Comparison of ENCODE assay signal across 14 cellular contexts in the genomic region with DNA sequence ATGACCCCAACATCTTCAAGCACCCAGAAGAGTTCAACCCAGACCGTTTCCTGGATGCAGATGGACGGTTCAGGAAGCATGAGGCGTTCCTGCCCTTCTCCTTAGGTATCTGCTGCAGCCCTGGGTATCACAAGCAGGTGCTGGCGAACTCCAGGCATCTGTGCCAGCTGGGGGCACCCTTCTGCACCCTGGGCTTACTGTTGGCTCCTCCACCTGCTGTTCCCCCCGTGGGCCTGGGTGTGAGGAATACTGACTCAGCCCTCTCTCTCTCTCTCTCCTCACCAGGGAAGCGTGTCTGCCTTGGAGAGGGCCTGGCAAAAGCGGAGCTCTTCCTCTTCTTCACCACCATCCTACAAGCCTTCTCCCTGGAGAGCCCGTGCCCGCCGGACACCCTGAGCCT. TPM values are rescaled to one million over a fixed set of nuclear protein-coding genes. Genes with fewer than 3 reads are reported as not detected.
DNase-seq lines count a peak whose midpoint lies in the region; ATAC-seq and TF ChIP-seq lines count a peak whose summit lies in the region.
"Had no signal": no experiment of that assay in that cellular context is flagged by ENCODE, and none has a peak within 500 bp of the region (broad histone marks: within the 10 kb centered on the region; RNA-seq: fewer than 3 reads in every experiment).

No MANE protein-coding gene starts in this region.

- H3K4me1 ChIP-seq in left ventricle myocardium inferior (peaks cover 6% of the 10 kb centered on the region), OCI-LY1 (ENCODE audit: insufficient read depth, low read length, severe bottlenecking) (no peaks in the 10 kb centered on the region), tibial artery (peaks cover 0 to 20% (median 11%) of the 10 kb centered on the region in 4 donors)

- H3K27me3 ChIP-seq in left ventricle myocardium inferior (ENCODE audit: low read depth), result peaks cover 7% of the 10 kb centered on the region
- H3K27me3 ChIP-seq in OCI-LY1 (ENCODE audit: insufficient read depth, low read length), result no peaks in the 10 kb centered on the region
- no peaks in the 10 kb centered on the region for H3K27me3 ChIP-seq in tibial artery

- H3K9me3 ChIP-seq in left ventricle myocardium inferior (replicated peaks) (no peaks in the 10 kb centered on the region), OCI-LY1 (ENCODE audit: low read length) (no peaks in the 10 kb centered on the region), tibial artery (no peaks in the 10 kb centered on the region)

- H3F3A ChIP-seq in OCI-LY1 (ENCODE audit: insufficient read depth, low read length), result no peaks in the 10 kb centered on the region

- no peaks in the 10 kb centered on the region for H3K9me2 ChIP-seq in OCI-LY1 (ENCODE audit: low read depth, low read length)

- H3K4me3 ChIP-seq in left ventricle myocardium inferior, result no peak overlapping the region
- H3K4me3 ChIP-seq in OCI-LY1 (ENCODE audit: low read depth, low read length, poor library complexity, severe bottlenecking), result no peak overlapping the region
- H3K4me3 ChIP-seq in epithelial cell of proximal tubule (ENCODE audit: low read depth, low read length), result no peak overlapping the region
- H3K4me3 ChIP-seq in tibial artery, result no peak overlapping the region
- H3K4me3 ChIP-seq: SK-N-MC had no signal

- H3K36me3 ChIP-seq in left ventricle myocardium inferior, result no peaks in the 10 kb centered on the region
- no peaks in the 10 kb centered on the region for H3K36me3 ChIP-seq in OCI-LY1 (ENCODE audit: insufficient read depth, low read length)
- no peaks in the 10 kb centered on the region for H3K36me3 ChIP-seq in tibial artery

- H3K9ac ChIP-seq in OCI-LY1 (ENCODE audit: low read length), result no peak overlapping the region

- H3K4me2 ChIP-seq in OCI-LY1 (ENCODE audit: low read length), result no peak overlapping the region

- ATAC-seq in left cardiac atrium (no peak), HG03135 (IDR thresholded peaks at IDR 0.05; ENCODE audit: unreplicated experiment) (no peak)

- no peaks in the 10 kb centered on the region for H4K20me1 ChIP-seq in OCI-LY1 (ENCODE audit: insufficient read depth, low read length)

- H3K79me2 ChIP-seq in OCI-LY1 (ENCODE audit: insufficient read depth, low read length), result no peaks in the 10 kb centered on the region

- intact Hi-C loops in left ventricle myocardium inferior (cut with micrococcal nuclease), result no loop called here
- intact Hi-C loops in left cardiac atrium (cut with DNase I), result loop anchor here (1.0 to 10.0 kb wide), 4 partner anchors 55 to 239 kb away; a partner anchor contains a TSS
- intact Hi-C loops in tibial artery (cut with DNase I; ENCODE audit: low total_unique reads), result loop anchor here (1.0 to 5.0 kb wide), 3 partner anchors 57 to 151 kb away; no protein-coding TSS in a partner anchor

- no peak for TF ChIP-seq CTCF in left ventricle myocardium inferior (IDR thresholded peaks at IDR 0.05; ENCODE audit: borderline replicate concordance)
- TF ChIP-seq CTCF in OCI-LY1 (IDR thresholded peaks at IDR 0.05; ENCODE audit: low read length), result 0 out of 2 replicates have a peak, but pooled peaks have one; percentile 9
- peak; percentile 54 for TF ChIP-seq CTCF in epithelial cell of proximal tubule (conservative IDR thresholded peaks at IDR 0.05; ENCODE audit: low read depth, low read length)
- no peak for TF ChIP-seq CTCF in tibial artery (IDR thresholded peaks at IDR 0.05)

- H2AFZ ChIP-seq in OCI-LY1 (ENCODE audit: low read length), result no peak overlapping the region

- DNase-seq in left ventricle myocardium inferior (no peak), left cardiac atrium (no peak), epithelial cell of proximal tubule (ENCODE audit: low read depth) (no peak), tibial artery (no peak), activated T-cell treated with anti-CD3 and anti-CD28 coated beads for 4 hours (no peak), islet precursor cell (no peak)
- DNase-seq: kidney glomerular epithelial cell; NCI-H2171 treated with DMSO at 0.1 percent for 48 hours; stimulated activated CD4-positive, alpha-beta T cell treated with anti-CD3 and anti-CD28 coated beads, Interleukin-15, amount 100 ng/mL, for 24 hours had no signal

- H3K27ac ChIP-seq in left ventricle myocardium inferior (replicated peaks) (peak overlapping the region; percentile 77), OCI-LY1 (ENCODE audit: low read depth, low read length, poor library complexity, severe bottlenecking) (no peak overlapping the region), tibial artery (peak overlapping the region; percentile 67 to 73)
- H3K27ac ChIP-seq: epithelial cell of prostate, SK-N-MC had no signal

RNA-seq across cellular contexts. Expression of a gene that starts 13.0 kb away (rescaled TPM):
- total RNA-seq in left ventricle myocardium inferior (0.44 TPM), left cardiac atrium (1 to 10 TPM; 1.1 to 1.3 TPM), epithelial cell of proximal tubule (4.9 and 24.7 TPM in 2 replicates)
- total RNA-seq: myocyte had no signal

RNA-seq across cellular contexts. Expression of a gene that starts 13.0 kb away (rescaled TPM):
- total RNA-seq in left ventricle myocardium inferior (13.6 TPM), left cardiac atrium (10 to 100 TPM; 27.5 to 31.8 TPM), epithelial cell of proximal tubule (206 and 343 TPM in 2 replicates)

RNA-seq across cellular contexts. Expression of a gene that starts 58.2 kb away (rescaled TPM):
- total RNA-seq in left ventricle myocardium inferior, result 103 TPM
- 100 to 1,000 TPM; 116 to 147 TPM for total RNA-seq in left cardiac atrium
- 154 and 177 TPM in 2 replicates for total RNA-seq in epithelial cell of proximal tubule

Comparison
In these comparisons a context has a peak if more than half of its experiments do, and no peak if none do; other contexts are left out.
1. CTCF ChIP-seq: peak in OCI-LY1 (single experiment) and epithelial cell of proximal tubule (single experiment); none in left ventricle myocardium inferior (single experiment) and tibial artery (0 of 2).